1 cellular context compared by ENCODE assay signal in the genomic region with DNA sequence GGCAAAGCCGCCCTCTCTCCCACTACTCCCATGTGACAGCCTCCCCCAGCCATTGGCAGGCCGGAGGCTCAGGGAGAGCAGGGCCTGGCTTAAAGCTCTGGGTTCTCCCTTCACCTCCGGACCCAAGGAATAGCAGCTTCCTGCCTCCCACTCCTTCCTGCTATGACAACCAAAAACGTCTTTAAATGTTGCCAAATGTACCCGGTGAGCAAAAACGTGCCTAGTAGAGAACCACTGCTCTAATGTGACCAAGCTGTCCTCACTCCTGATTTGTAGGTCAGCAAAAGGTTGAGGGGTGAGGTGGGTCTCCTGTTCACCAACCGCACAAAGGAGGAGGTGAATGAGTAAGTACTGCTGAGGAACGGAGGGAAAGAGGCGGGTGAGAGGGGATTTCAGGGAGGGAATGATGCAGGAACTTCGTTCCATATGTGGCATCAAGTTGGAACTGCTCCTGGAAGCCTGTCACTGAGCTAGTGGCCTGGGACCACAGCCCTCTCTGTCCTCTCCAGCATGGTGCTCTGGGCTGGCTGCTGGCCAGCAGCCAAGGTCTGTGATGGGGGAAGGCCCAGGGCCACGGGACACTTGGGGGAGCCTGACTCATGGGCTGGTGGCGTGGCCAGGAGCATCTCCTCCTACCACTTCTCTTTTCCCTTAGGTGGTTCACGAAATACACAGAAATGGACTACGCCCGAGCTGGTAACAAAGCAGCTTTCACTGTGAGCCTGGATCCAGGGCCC.
A peak's percentile ranks its signal among the peaks of the same experiment; 100 is the strongest.
TF ChIP-seq lines count a peak whose summit lies in the region.

No MANE protein-coding gene starts in this region.

TF ChIP-seq in GM12891, 5 proteins besides CTCF, POLR2A, EP300 and RAD21:
- TF ChIP-seq PAX5 (IDR thresholded peaks at IDR 0.05; ENCODE audit: insufficient read depth, low read length, severe bottlenecking) (no peak), SPI1 (IDR thresholded peaks at IDR 0.05; ENCODE audit: low read depth, low read length) (0 out of 2 replicates have a peak, but pooled peaks have one; percentile 20), TAF1 (IDR thresholded peaks at IDR 0.05; ENCODE audit: low read depth, low read length) (no peak)
